16 cellular contexts compared by ENCODE assay signal in genomic region chr14:88683119-88683518, GRCh38.
DNase-seq lines count a peak whose midpoint lies in the region; ATAC-seq and TF ChIP-seq lines count a peak whose summit lies in the region.
"Had no signal": no experiment of that assay in that cellular context is flagged by ENCODE, and none has a peak within 500 bp of the region (broad histone marks: within the 10 kb centered on the region; RNA-seq: fewer than 3 reads in every experiment).

No MANE protein-coding gene starts in this region.

- TF ChIP-seq CTCF in SK-N-SH (IDR thresholded peaks at IDR 0.05) (no peak), esophagus squamous epithelium (IDR thresholded peaks at IDR 0.05) (no peak)

- POLR2A ChIA-PET in SK-N-SH (lab: Yijun Ruan, JAX): interaction anchor here (0.6 to 2.0 kb wide), 6 partner anchors 8 to 218 kb away, joined by 3 to 14 read pairs (median 3); no protein-coding TSS in a partner anchor

- 19% methylated on average over 2 of the region's 2 CpGs for WGBS in SK-N-SH (ENCODE audit: low lambda C conversion rate)
- WGBS in esophagus squamous epithelium, 2 donors: 66 to 84% methylated on average over 2 of the region's 2 CpGs

- H3K27ac ChIP-seq in SK-N-SH (ENCODE audit: low read depth in 2 of 2, low read length in 1 of 2) (peak overlapping the region in 1 of 2 experiments; percentile 82; a peak in 2 of 4 replicates), esophagus squamous epithelium (no peak overlapping the region)
- H3K27ac ChIP-seq: BLaER1 had no signal

- peak; percentile 25 for DNase-seq in SK-N-SH
- DNase-seq in OCI-M1 (lab: John Stamatoyannopoulos, UW): peak; percentile 28
- peak; percentile 16 for DNase-seq in iPS-NIHi7 (ENCODE audit: extremely low spot score)
- no peak for DNase-seq in NCI-H2029 (lab: John Stamatoyannopoulos, UW)
- no peak for DNase-seq in esophagus squamous epithelium (lab: John Stamatoyannopoulos, UW)
- DNase-seq in stimulated activated CD8-positive, alpha-beta memory T cell treated with anti-CD3 and anti-CD28 coated beads, Interleukin-4, amount 100 ng/mL, for 48 hours: no peak
- DNase-seq: 8988T; AML-193; Caco-2; CD8-positive, alpha-beta memory T cell; DMS53; GF-D8 had no signal

- H3K9me3 ChIP-seq in SK-N-SH: no peaks in the 10 kb centered on the region
- no peaks in the 10 kb centered on the region for H3K9me3 ChIP-seq in esophagus squamous epithelium
- H3K9me3 ChIP-seq: BLaER1, Caco-2 had no signal

- peaks cover 0 to 18% of the 10 kb centered on the region in 2 experiments for H3K36me3 ChIP-seq in SK-N-SH (replicated peaks in 1 of 2; ENCODE audit: control insufficient read depth in 1 of 2, insufficient read depth in 2 of 2, low read length in 1 of 2)
- no peaks in the 10 kb centered on the region for H3K36me3 ChIP-seq in esophagus squamous epithelium
- H3K36me3 ChIP-seq: BLaER1 had no signal

- H3K9me2 ChIP-seq in SK-N-SH: no peaks in the 10 kb centered on the region

- no peak for TF ChIP-seq EP300 in SK-N-SH (IDR thresholded peaks at IDR 0.05; ENCODE audit: borderline replicate concordance in 1 of 2, low read depth in 1 of 2, low read length in 1 of 2)

- no peak for TF ChIP-seq RAD21 in SK-N-SH (IDR thresholded peaks at IDR 0.05; ENCODE audit: low read length)

- no peaks in the 10 kb centered on the region for H4K20me1 ChIP-seq in SK-N-SH (ENCODE audit: insufficient read depth)
- H4K20me1 ChIP-seq: BLaER1 had no signal

- H3K4me1 ChIP-seq in SK-N-SH (ENCODE audit: control insufficient read depth in 1 of 2, insufficient read depth in 2 of 2, low read depth in 1 of 2, low read length in 1 of 2) (peaks cover 0 to 14% of the 10 kb centered on the region in 2 experiments; a peak in 2 of 4 replicates), esophagus squamous epithelium (no peaks in the 10 kb centered on the region)
- H3K4me1 ChIP-seq: BLaER1, Caco-2 had no signal

- H3K79me2 ChIP-seq in SK-N-SH (ENCODE audit: insufficient read depth): no peaks in the 10 kb centered on the region

- intact Hi-C loops in esophagus squamous epithelium (cut with DNase I): no loop called here

- no peak overlapping the region for H2AFZ ChIP-seq in SK-N-SH (ENCODE audit: low read depth)

- H3K9ac ChIP-seq in SK-N-SH: no peak overlapping the region
- H3K9ac ChIP-seq: BLaER1 had no signal

- no peak overlapping the region for H3K4me2 ChIP-seq in SK-N-SH
- H3K4me2 ChIP-seq: BLaER1 had no signal

- CTCF ChIA-PET in SK-N-SH (lab: Yijun Ruan, JAX): interaction anchor here (1.3 to 5.3 kb wide), 4 partner anchors 11 to 110 kb away, joined by 3 to 45 read pairs (median 5); partner anchors contain the start of gene EML5

- no peak overlapping the region for H3K4me3 ChIP-seq in SK-N-SH (ENCODE audit: low read depth in 2 of 2, low read length in 1 of 2)
- H3K4me3 ChIP-seq in esophagus squamous epithelium: no peak overlapping the region
- H3K4me3 ChIP-seq: BLaER1 had no signal

- TF ChIP-seq POLR2A in esophagus squamous epithelium (IDR thresholded peaks at IDR 0.05): no peak

- H3F3A ChIP-seq in SK-N-SH (replicated peaks; ENCODE audit: insufficient read depth): no peaks in the 10 kb centered on the region

- H3K27me3 ChIP-seq in SK-N-SH (ENCODE audit: insufficient read depth) (no peaks in the 10 kb centered on the region; the same call in 1 of the 2 replicates), esophagus squamous epithelium (no peaks in the 10 kb centered on the region)
- H3K27me3 ChIP-seq: BLaER1 had no signal

- ATAC-seq in SK-N-SH treated with all-trans-retinoic acid at 6 μM for 48 hours (no peak), HG02763 (IDR thresholded peaks at IDR 0.05; ENCODE audit: unreplicated experiment) (no peak)
- ATAC-seq: HCT116 had no signal

TF ChIP-seq in SK-N-SH, 30 proteins besides CTCF, POLR2A, EP300 and RAD21 (continues in another document):
- TF ChIP-seq MAX (IDR thresholded peaks at IDR 0.05; ENCODE audit: low read depth) (no peak), FOXJ3 (CRISPR knock-in tag; IDR thresholded peaks at IDR 0.05) (no peak), RFX5 (IDR thresholded peaks at IDR 0.05; ENCODE audit: low read length) (no peak), IRF3 (IDR thresholded peaks at IDR 0.05; ENCODE audit: low read depth, low read length) (no peak), FOXM1 (IDR thresholded peaks at IDR 0.05; ENCODE audit: low read depth) (no peak), EZH2phosphoT487 (IDR thresholded peaks at IDR 0.05; ENCODE audit: borderline replicate concordance, low read depth) (no peak), SIN3A (IDR thresholded peaks at IDR 0.05; ENCODE audit: borderline replicate concordance, low read depth, low read length) (no peak), FOSL2 (IDR thresholded peaks at IDR 0.05; ENCODE audit: borderline replicate concordance, low read depth) (no peak)
- TF ChIP-seq, protein P1, sequence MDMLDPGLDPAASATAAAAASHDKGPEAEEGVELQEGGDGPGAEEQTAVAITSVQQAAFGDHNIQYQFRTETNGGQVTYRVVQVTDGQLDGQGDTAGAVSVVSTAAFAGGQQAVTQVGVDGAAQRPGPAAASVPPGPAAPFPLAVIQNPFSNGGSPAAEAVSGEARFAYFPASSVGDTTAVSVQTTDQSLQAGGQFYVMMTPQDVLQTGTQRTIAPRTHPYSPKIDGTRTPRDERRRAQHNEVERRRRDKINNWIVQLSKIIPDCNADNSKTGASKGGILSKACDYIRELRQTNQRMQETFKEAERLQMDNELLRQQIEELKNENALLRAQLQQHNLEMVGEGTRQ (IDR thresholded peaks at IDR 0.05; ENCODE audit: borderline replicate concordance, low read depth, low read length): no peak

TF ChIP-seq in SK-N-SH treated with all-trans-retinoic acid at 6 μM for 48 hours, 23 proteins besides CTCF, POLR2A, EP300 and RAD21 (continues in another document):
- TF ChIP-seq PATZ1 (CRISPR knock-in tag; IDR thresholded peaks at IDR 0.05; ENCODE audit: borderline replicate concordance) (no peak), ARNTL (CRISPR knock-in tag; IDR thresholded peaks at IDR 0.05; ENCODE audit: borderline replicate concordance, low read depth) (no peak), CREB5 (CRISPR knock-in tag; IDR thresholded peaks at IDR 0.05; ENCODE audit: low read depth) (no peak), BACH2 (CRISPR knock-in tag; IDR thresholded peaks at IDR 0.05; ENCODE audit: borderline replicate concordance) (no peak), ZNF8 (CRISPR knock-in tag; IDR thresholded peaks at IDR 0.05) (no peak), CSRNP3 (CRISPR knock-in tag; IDR thresholded peaks at IDR 0.05) (no peak), ISL1 (CRISPR knock-in tag; IDR thresholded peaks at IDR 0.05) (no peak), ZFP3 (CRISPR knock-in tag; IDR thresholded peaks at IDR 0.05) (no peak), PPARA (CRISPR knock-in tag; IDR thresholded peaks at IDR 0.05; ENCODE audit: borderline replicate concordance) (no peak), GLIS3 (CRISPR knock-in tag; IDR thresholded peaks at IDR 0.05) (no peak)
- TF ChIP-seq, protein P2, sequence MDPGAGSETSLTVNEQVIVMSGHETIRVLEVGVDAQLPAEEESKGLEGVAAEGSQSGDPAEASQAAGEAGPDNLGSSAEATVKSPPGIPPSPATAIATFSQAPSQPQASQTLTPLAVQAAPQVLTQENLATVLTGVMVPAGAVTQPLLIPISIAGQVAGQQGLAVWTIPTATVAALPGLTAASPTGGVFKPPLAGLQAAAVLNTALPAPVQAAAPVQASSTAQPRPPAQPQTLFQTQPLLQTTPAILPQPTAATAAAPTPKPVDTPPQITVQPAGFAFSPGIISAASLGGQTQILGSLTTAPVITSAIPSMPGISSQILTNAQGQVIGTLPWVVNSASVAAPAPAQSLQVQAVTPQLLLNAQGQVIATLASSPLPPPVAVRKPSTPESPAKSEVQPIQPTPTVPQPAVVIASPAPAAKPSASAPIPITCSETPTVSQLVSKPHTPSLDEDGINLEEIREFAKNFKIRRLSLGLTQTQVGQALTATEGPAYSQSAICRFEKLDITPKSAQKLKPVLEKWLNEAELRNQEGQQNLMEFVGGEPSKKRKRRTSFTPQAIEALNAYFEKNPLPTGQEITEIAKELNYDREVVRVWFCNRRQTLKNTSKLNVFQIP (CRISPR knock-in tag; IDR thresholded peaks at IDR 0.05; ENCODE audit: borderline replicate concordance, low read depth): no peak

Comparison
In these comparisons a context has a peak if more than half of its experiments do, and no peak if none do; other contexts are left out.
1. DNase-seq: peak in SK-N-SH (single experiment), OCI-M1 (single experiment) and iPS-NIHi7 (single experiment); none in NCI-H2029 (single experiment), esophagus squamous epithelium (single experiment) and stimulated activated CD8-positive, alpha-beta memory T cell treated with anti-CD3 and anti-CD28 coated beads, Interleukin-4, amount 100 ng/mL, for 48 hours (single experiment).